20 cellular contexts compared by ENCODE assay signal in genomic region chr2:217270801-217271121, GRCh38.
"Had no signal": no experiment of that assay in that cellular context is flagged by ENCODE, and none has a peak within 500 bp of the region (broad histone marks: within the 10 kb centered on the region; RNA-seq: fewer than 3 reads in every experiment).

No MANE protein-coding gene starts in this region.

- H3K36me3 ChIP-seq: brain microvascular endothelial cell, neutrophil, pancreas, sigmoid colon, upper lobe of left lung had no signal

- H3K4me3 ChIP-seq: coronary artery, pancreas, sigmoid colon, testis, upper lobe of left lung had no signal

- H3K27ac ChIP-seq: brain microvascular endothelial cell, coronary artery, neutrophil, pancreas, sigmoid colon, testis, upper lobe of left lung had no signal

- H3K27me3 ChIP-seq: brain microvascular endothelial cell, pancreas, sigmoid colon, testis, upper lobe of left lung had no signal

- ATAC-seq: activated CD8-positive, alpha-beta T cell treated with anti-CD3 and anti-CD28 coated beads, Interleukin-2, amount 10 ng/mL, durations not matched to agents 7 days and 5 days; activated naive CD8-positive, alpha-beta T cell treated with anti-CD3 and anti-CD28 coated beads, Interleukin-2, amount 50 U/mL, for 24 hours; esophagus mucosa; left lobe of liver; pancreas; stimulated activated effector memory CD8-positive, alpha-beta T cell treated with anti-CD3 and anti-CD28 coated beads, Interleukin-12 subunit alpha, Interleukin-12 subunit beta, amount 100 ng/mL, for 72 hours had no signal

- H3K9me3 ChIP-seq: neutrophil, pancreas, testis, upper lobe of left lung had no signal

- H3K4me1 ChIP-seq: pancreas, upper lobe of left lung had no signal

- DNase-seq: activated CD4-positive, alpha-beta T cell treated with anti-CD3 and anti-CD28 coated beads, Interleukin-2, amount 10 ng/mL, durations not matched to agents 7 days and 5 days; activated CD8-positive, alpha-beta T cell treated with anti-CD3 and anti-CD28 coated beads, Interleukin-2, amount 10 ng/mL, durations not matched to agents 7 days and 5 days; activated naive CD4-positive, alpha-beta T cell treated with anti-CD3 and anti-CD28 coated beads, Interleukin-2, amount 10 ng/mL, durations not matched to agents 7 days and 5 days; activated naive CD8-positive, alpha-beta T cell treated with anti-CD3 and anti-CD28 coated beads, Interleukin-2, amount 50 U/mL, for 24 hours; activated T-cell treated with anti-CD3 and anti-CD28 coated beads, Interleukin-2, amount 50 U/mL, for 24 hours; aorta; brain microvascular endothelial cell; foreskin melanocyte; kidney; pancreas; sigmoid colon; stimulated activated CD4-positive, alpha-beta T cell treated with anti-CD3 and anti-CD28 coated beads, Interleukin-4, amount 100 ng/mL, for 24 hours; T1000; testis; upper lobe of left lung had no signal
